Comparison of ENCODE assay signal across 17 cellular contexts in the genomic region with DNA sequence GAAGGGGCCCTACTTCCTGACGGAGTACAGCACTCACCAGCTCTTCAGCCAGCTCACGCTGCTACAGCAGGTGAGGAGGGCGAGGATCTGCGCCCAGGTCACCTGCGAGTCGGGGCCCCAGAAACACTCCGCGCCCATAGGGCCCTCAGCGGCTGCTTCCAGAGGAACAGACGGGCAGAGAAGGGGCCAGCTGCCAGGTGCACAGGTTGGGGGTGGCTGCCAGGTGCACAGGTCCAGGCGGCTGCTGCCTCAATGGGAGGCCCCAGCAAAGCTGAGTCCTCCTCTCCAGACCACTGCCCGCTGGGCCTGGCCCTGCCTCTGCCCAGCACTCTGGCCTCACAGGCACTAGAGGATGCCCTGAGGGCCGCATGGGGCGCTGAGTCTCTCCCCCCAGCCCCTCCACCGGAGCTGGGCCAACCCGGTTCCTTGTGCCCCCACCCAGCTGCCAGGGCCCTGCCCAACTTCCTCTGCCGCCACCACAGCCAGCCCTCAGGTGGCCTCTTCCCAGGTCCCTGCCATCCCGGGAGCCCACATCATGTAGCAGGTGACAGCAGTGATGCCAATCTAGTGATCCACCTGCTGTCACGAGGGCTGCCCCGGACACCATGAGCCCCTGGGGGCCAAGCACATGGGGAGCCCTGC. TPM values are rescaled to one million over a fixed set of nuclear protein-coding genes. Genes with fewer than 3 reads are reported as not detected.
DNase-seq lines count a peak whose midpoint lies in the region; ATAC-seq, FAIRE-seq and TF ChIP-seq lines count a peak whose summit lies in the region.
"Had no signal": no experiment of that assay in that cellular context is flagged by ENCODE, and none has a peak within 500 bp of the region (broad histone marks: within the 10 kb centered on the region; RNA-seq: fewer than 3 reads in every experiment).

No MANE protein-coding gene starts in this region.

- DNase-seq in right cardiac atrium (peak in 2 of 3 donors; percentile 39 to 40), Right ventricle myocardium superior (no peak), cerebellar cortex (ENCODE audit: low spot score) (peak; percentile 40), HepG2 (ENCODE audit: low spot score) (no peak), small intestine (no peak), stomach (no peak)
- DNase-seq: BE2C, Caco-2, DMS53, HCEC 1CT, HFFc6 had no signal

- intact Hi-C loops in right cardiac atrium (cut with DNase I) (no loop called here), Right ventricle myocardium superior (cut with DNase I) (no loop called here), HepG2 (cut with micrococcal nuclease; ENCODE audit: unreplicated experiment) (no loop called here), stomach (cut with DNase I; ENCODE audit: low total_unique reads) (no loop called here)

- CTCF ChIA-PET in HepG2 (lab: Yijun Ruan, JAX; ENCODE audit: low intra/inter-chr PET ratio, low total read pairs): no interaction called here

- WGBS in right cardiac atrium: 92% methylated on average over 20 of the region's 20 CpGs
- WGBS in HepG2 (ENCODE audit: low lambda C conversion rate): 63% methylated on average over 4 of the region's 20 CpGs
- WGBS in small intestine, 3 donors: 69 to 86% (median 72%) methylated on average over 20 of the region's 20 CpGs
- WGBS in stomach, 5 donors: 86 to 90% (median 89%) methylated on average over 11 to 20 of the region's 20 CpGs

- POLR2A ChIA-PET in HepG2 (lab: Yijun Ruan, JAX): no interaction called here

- no peak for ATAC-seq in right cardiac atrium
- no peak for ATAC-seq in Right ventricle myocardium superior (ENCODE audit: poor library complexity)
- ATAC-seq in HepG2: no peak
- no peak for ATAC-seq in GM21515 (IDR thresholded peaks at IDR 0.05; ENCODE audit: unreplicated experiment)
- ATAC-seq: CD8-positive, alpha-beta T cell had no signal

- H3K4me2 ChIP-seq in HepG2 (ENCODE audit: low read depth, low read length): no peak overlapping the region
- H3K4me2 ChIP-seq: A549 had no signal

- TF ChIP-seq POLR2A in HepG2 (IDR thresholded peaks at IDR 0.05; ENCODE audit: insufficient read depth in 1 of 2, low read depth in 2 of 2, low read length in 2 of 2) (no peak), stomach (IDR thresholded peaks at IDR 0.05) (no peak)

- H3K36me3 ChIP-seq in HepG2 (replicated peaks in 1 of 2; ENCODE audit: control insufficient read depth in 1 of 2, insufficient read depth in 2 of 2, low read length in 2 of 2): no peaks in the 10 kb centered on the region
- H3K36me3 ChIP-seq in small intestine (ENCODE audit: control insufficient read depth in 2 of 2, insufficient read depth in 2 of 2, low read length in 2 of 2): no peaks in the 10 kb centered on the region
- H3K36me3 ChIP-seq in stomach: no peaks in the 10 kb centered on the region
- H3K36me3 ChIP-seq: BE2C had no signal

- H3K9me3 ChIP-seq in right cardiac atrium (ENCODE audit: control insufficient read depth, low read length) (no peaks in the 10 kb centered on the region), HepG2 (ENCODE audit: low read length) (no peaks in the 10 kb centered on the region), small intestine (ENCODE audit: control insufficient read depth, low read depth) (no peaks in the 10 kb centered on the region), stomach (no peaks in the 10 kb centered on the region)
- H3K9me3 ChIP-seq: A549, BE2C had no signal

- TF ChIP-seq RAD21 in HepG2 (CRISPR knock-in tag; IDR thresholded peaks at IDR 0.05): no peak

- H3K4me3 ChIP-seq in right cardiac atrium (ENCODE audit: low read length) (no peak overlapping the region), HepG2 (replicated peaks in 1 of 3; ENCODE audit: insufficient read depth in 1 of 3, low read depth in 2 of 3, low read length in 3 of 3) (no peak overlapping the region), small intestine (ENCODE audit: low read depth in 1 of 2, low read length in 2 of 2) (no peak overlapping the region), stomach (no peak overlapping the region)
- H3K4me3 ChIP-seq: A549 had no signal

- H3K27me3 ChIP-seq in right cardiac atrium (ENCODE audit: control insufficient read depth, insufficient read depth): no peaks in the 10 kb centered on the region
- H3K27me3 ChIP-seq in HepG2 (ENCODE audit: control insufficient read depth in 1 of 2, insufficient read depth in 2 of 2, low read length in 2 of 2): peaks cover 7 to 60% of the 10 kb centered on the region in 2 experiments; a peak in 4 of 5 replicates
- no peaks in the 10 kb centered on the region for H3K27me3 ChIP-seq in small intestine (ENCODE audit: control insufficient read depth in 2 of 2, insufficient read depth in 2 of 2, low read length in 2 of 2)
- peaks cover 0 to 51% (median 0%) of the 10 kb centered on the region in 3 donors for H3K27me3 ChIP-seq in stomach

- TF ChIP-seq EP300 in HepG2 (IDR thresholded peaks at IDR 0.05; ENCODE audit: low read depth in 2 of 2, low read length in 2 of 2) (no peak), HepG2 (CRISPR knock-in tag; IDR thresholded peaks at IDR 0.05; ENCODE audit: borderline replicate concordance) (no peak), stomach (IDR thresholded peaks at IDR 0.05) (no peak)

- FAIRE-seq in HepG2 (lab: Jason Lieb, UNC): no peak
- no peak for FAIRE-seq in small intestine (lab: Jason Lieb, UNC)
- FAIRE-seq: A549 had no signal

- TF ChIP-seq CTCF in HepG2 (CRISPR knock-in tag; IDR thresholded peaks at IDR 0.05): no peak
- TF ChIP-seq CTCF in stomach (IDR thresholded peaks at IDR 0.05): no peak

- no peak overlapping the region for H3K9ac ChIP-seq in HepG2 (ENCODE audit: insufficient read depth, low read depth, low read length)

- no peaks in the 10 kb centered on the region for H3K4me1 ChIP-seq in right cardiac atrium (ENCODE audit: control insufficient read depth, insufficient read depth, low read length)
- no peaks in the 10 kb centered on the region for H3K4me1 ChIP-seq in HepG2 (ENCODE audit: insufficient read depth, low read length)
- H3K4me1 ChIP-seq in small intestine (ENCODE audit: control insufficient read depth in 2 of 2, insufficient read depth in 1 of 2, low read depth in 1 of 2, low read length in 1 of 2): no peaks in the 10 kb centered on the region
- no peaks in the 10 kb centered on the region for H3K4me1 ChIP-seq in stomach
- H3K4me1 ChIP-seq: A549, BE2C, Caco-2 had no signal

- H3K27ac ChIP-seq in right cardiac atrium (ENCODE audit: low read length): no peak overlapping the region
- H3K27ac ChIP-seq in HepG2 (ENCODE audit: extremely low read length, insufficient read depth, low read length): no peak overlapping the region
- H3K27ac ChIP-seq in small intestine (ENCODE audit: low read depth in 1 of 2, low read length in 1 of 2): no peak overlapping the region
- no peak overlapping the region for H3K27ac ChIP-seq in stomach
- H3K27ac ChIP-seq: A549, HL-60 had no signal

- BruUV-seq in HepG2 (replicated peaks; lab: Mats Ljungman, UMichigan): no TSS peak

- no peak overlapping the region for H2AFZ ChIP-seq in HepG2 (ENCODE audit: low read length)

- in situ Hi-C loops in HepG2 (cut with HindIII; ENCODE audit: extremely low pct_ligation_motif_present, low pct_unique_long_range_greater_than_20kb): no loop called here

- no peaks in the 10 kb centered on the region for H3K79me2 ChIP-seq in HepG2 (ENCODE audit: insufficient read depth, low read length)

- peaks cover 5% of the 10 kb centered on the region; the same call in 1 of the 2 replicates for H4K20me1 ChIP-seq in HepG2 (ENCODE audit: insufficient read depth, low read length)

RNA-seq across cellular contexts. Expression of a gene that starts 17.0 kb away (rescaled TPM):
- total RNA-seq in right cardiac atrium (not detected), Right ventricle myocardium superior (not detected), HepG2 (2016; rRNA removed; fragmentation: Illumina TruSeq; extraction: Trizol) (not detected in 2 replicates), stomach (not detected)
- polyA plus RNA-seq in right cardiac atrium (not detected), HepG2 (2011; rRNA removed) (not detected in 2 replicates), small intestine (not detected), stomach (not detected)
- total RNA-seq in HepG2 (2016; cell fraction: cytosol; rRNA removed; fragmentation: Illumina TruSeq; extraction: Trizol; ENCODE audit: low read depth): not detected in 2 replicates
- not detected in 2 replicates for total RNA-seq in HepG2 (2016; cell fraction: insoluble cytoplasmic fraction; rRNA removed; fragmentation: Illumina TruSeq; extraction: Trizol)
- not detected in 2 replicates for total RNA-seq in HepG2 (2016; cell fraction: membrane; rRNA removed; fragmentation: Illumina TruSeq; extraction: Trizol)
- not detected in 2 replicates for total RNA-seq in HepG2 (2016; cell fraction: nucleus; rRNA removed; fragmentation: Illumina TruSeq; extraction: Trizol)
- polyA plus RNA-seq in HepG2 (2011; cell fraction: cytosol; rRNA removed): not detected in 2 replicates
- polyA plus RNA-seq in HepG2 (2011; cell fraction: nucleus; rRNA removed): not detected in 2 replicates
- polyA plus RNA-seq in HepG2 (2012): not detected in 2 replicates
- not detected in 2 replicates for polyA plus RNA-seq in HepG2 (2016; cell fraction: cytosol; fragmentation: Illumina TruSeq; extraction: Trizol; ENCODE audit: low read depth)
- polyA plus RNA-seq in HepG2 (2016; cell fraction: insoluble cytoplasmic fraction; fragmentation: Illumina TruSeq; extraction: Trizol; ENCODE audit: low read depth): not detected in 2 replicates
- polyA plus RNA-seq in HepG2 (2016; cell fraction: membrane; fragmentation: Illumina TruSeq; extraction: Trizol; ENCODE audit: low read depth): not detected in 2 replicates
- not detected in 2 replicates for polyA plus RNA-seq in HepG2 (2016; cell fraction: nucleus; fragmentation: Illumina TruSeq; extraction: Trizol; ENCODE audit: insufficient read depth, low read depth)
- not detected in 2 replicates for polyA minus RNA-seq in HepG2 (2011; rRNA and poly(A)+ RNA removed; ENCODE audit: low replicate concordance)
- polyA minus RNA-seq in HepG2 (2011; cell fraction: cytosol; rRNA and poly(A)+ RNA removed): not detected in 2 replicates
- not detected in 2 replicates for polyA minus RNA-seq in HepG2 (2011; cell fraction: nucleus; rRNA and poly(A)+ RNA removed)
- total RNA-seq: Caco-2; CD8-positive, alpha-beta T cell; H4; HFFc6 had no signal
- polyA plus RNA-seq: A549, AG04450 had no signal

RNA-seq across cellular contexts. Expression of a gene that starts 24.7 kb away (rescaled TPM):
- total RNA-seq in right cardiac atrium: under 1 TPM; 0.45 to 0.89 (median 0.68) TPM
- 0.48 TPM for polyA plus RNA-seq in right cardiac atrium
- 0.43 TPM for total RNA-seq in Right ventricle myocardium superior
- not detected in 2 replicates for total RNA-seq in HepG2 (2016; rRNA removed; fragmentation: Illumina TruSeq; extraction: Trizol)
- total RNA-seq in HepG2 (2016; cell fraction: cytosol; rRNA removed; fragmentation: Illumina TruSeq; extraction: Trizol; ENCODE audit: low read depth): not detected in 2 replicates
- not detected in 2 replicates for total RNA-seq in HepG2 (2016; cell fraction: insoluble cytoplasmic fraction; rRNA removed; fragmentation: Illumina TruSeq; extraction: Trizol)
- total RNA-seq in HepG2 (2016; cell fraction: membrane; rRNA removed; fragmentation: Illumina TruSeq; extraction: Trizol): not detected in 2 replicates
- total RNA-seq in HepG2 (2016; cell fraction: nucleus; rRNA removed; fragmentation: Illumina TruSeq; extraction: Trizol): not detected in 2 replicates
- not detected in 2 replicates for polyA plus RNA-seq in HepG2 (2011; rRNA removed)
- not detected in 2 replicates for polyA plus RNA-seq in HepG2 (2011; cell fraction: cytosol; rRNA removed)
- polyA plus RNA-seq in HepG2 (2011; cell fraction: nucleus; rRNA removed): not detected in 2 replicates
- not detected in 2 replicates for polyA plus RNA-seq in HepG2 (2012)
- not detected in 2 replicates for polyA plus RNA-seq in HepG2 (2016; cell fraction: cytosol; fragmentation: Illumina TruSeq; extraction: Trizol; ENCODE audit: low read depth)
- not detected in 2 replicates for polyA plus RNA-seq in HepG2 (2016; cell fraction: insoluble cytoplasmic fraction; fragmentation: Illumina TruSeq; extraction: Trizol; ENCODE audit: low read depth)
- polyA plus RNA-seq in HepG2 (2016; cell fraction: membrane; fragmentation: Illumina TruSeq; extraction: Trizol; ENCODE audit: low read depth): not detected in 2 replicates
- not detected in 2 replicates for polyA plus RNA-seq in HepG2 (2016; cell fraction: nucleus; fragmentation: Illumina TruSeq; extraction: Trizol; ENCODE audit: insufficient read depth, low read depth)
- not detected in 2 replicates for polyA minus RNA-seq in HepG2 (2011; rRNA and poly(A)+ RNA removed; ENCODE audit: low replicate concordance)
- polyA minus RNA-seq in HepG2 (2011; cell fraction: cytosol; rRNA and poly(A)+ RNA removed): not detected in 2 replicates
- not detected in 2 replicates for polyA minus RNA-seq in HepG2 (2011; cell fraction: nucleus; rRNA and poly(A)+ RNA removed)
- polyA plus RNA-seq in small intestine: under 1 TPM in 1 of 3 donors, not detected in 2; 0.19 TPM
- total RNA-seq in stomach: 1 to 10 TPM in 1 of 5 donors, under 1 TPM in 2, not detected in 2; 0.45 to 3.2 (median 0.58) TPM
- polyA plus RNA-seq in stomach: under 1 TPM; 0.15 to 0.75 (median 0.35) TPM
- total RNA-seq: Caco-2; CD8-positive, alpha-beta T cell; H4; HFFc6 had no signal
- polyA plus RNA-seq: A549, AG04450 had no signal

RNA-seq across cellular contexts. Expression of a gene that starts 53.0 kb away (rescaled TPM):
- total RNA-seq in right cardiac atrium (1 to 10 TPM in 2 of 4 donors, under 1 TPM in 2; 0.41 to 1.4 (median 0.91) TPM), Right ventricle myocardium superior (not detected), HepG2 (2016; rRNA removed; fragmentation: Illumina TruSeq; extraction: Trizol) (0.44 TPM in 1 of 2 replicates, not detected in the other), stomach (1 to 10 TPM in 2 of 5 donors, under 1 TPM in 2, not detected in 1; 0.55 to 1.7 (median 0.80) TPM)
- polyA plus RNA-seq in right cardiac atrium (0.23 TPM), HepG2 (2011; rRNA removed) (0.56 and 0.69 TPM in 2 replicates), small intestine (under 1 TPM in 1 of 3 donors, not detected in 2; 0.37 TPM), stomach (under 1 TPM; 0.05 to 1.00 (median 0.46) TPM)
- not detected in 2 replicates for total RNA-seq in HepG2 (2016; cell fraction: cytosol; rRNA removed; fragmentation: Illumina TruSeq; extraction: Trizol; ENCODE audit: low read depth)
- total RNA-seq in HepG2 (2016; cell fraction: insoluble cytoplasmic fraction; rRNA removed; fragmentation: Illumina TruSeq; extraction: Trizol): not detected in 2 replicates
- total RNA-seq in HepG2 (2016; cell fraction: membrane; rRNA removed; fragmentation: Illumina TruSeq; extraction: Trizol): 0.38 TPM in 1 of 2 replicates, not detected in the other
- total RNA-seq in HepG2 (2016; cell fraction: nucleus; rRNA removed; fragmentation: Illumina TruSeq; extraction: Trizol): not detected in 2 replicates
- polyA plus RNA-seq in HepG2 (2011; cell fraction: cytosol; rRNA removed): 0.09 and 0.66 TPM in 2 replicates
- 1.3 and 3.3 TPM in 2 replicates for polyA plus RNA-seq in HepG2 (2011; cell fraction: nucleus; rRNA removed)
- 0.17 TPM in 1 of 2 replicates, not detected in the other for polyA plus RNA-seq in HepG2 (2012)
- 0.03 and 0.17 TPM in 2 replicates for polyA plus RNA-seq in HepG2 (2016; cell fraction: cytosol; fragmentation: Illumina TruSeq; extraction: Trizol; ENCODE audit: low read depth)
- not detected in 2 replicates for polyA plus RNA-seq in HepG2 (2016; cell fraction: insoluble cytoplasmic fraction; fragmentation: Illumina TruSeq; extraction: Trizol; ENCODE audit: low read depth)
- polyA plus RNA-seq in HepG2 (2016; cell fraction: membrane; fragmentation: Illumina TruSeq; extraction: Trizol; ENCODE audit: low read depth): 0.03 TPM in 1 of 2 replicates, not detected in the other
- not detected in 2 replicates for polyA plus RNA-seq in HepG2 (2016; cell fraction: nucleus; fragmentation: Illumina TruSeq; extraction: Trizol; ENCODE audit: insufficient read depth, low read depth)
- polyA minus RNA-seq in HepG2 (2011; rRNA and poly(A)+ RNA removed; ENCODE audit: low replicate concordance): 0.09 and 4.0 TPM in 2 replicates
- 0.53 and 1.8 TPM in 2 replicates for polyA minus RNA-seq in HepG2 (2011; cell fraction: cytosol; rRNA and poly(A)+ RNA removed)
- 0.12 and 2.4 TPM in 2 replicates for polyA minus RNA-seq in HepG2 (2011; cell fraction: nucleus; rRNA and poly(A)+ RNA removed)
- total RNA-seq: CD8-positive, alpha-beta T cell had no signal

Comparison
In these comparisons a context has a peak if more than half of its experiments do, and no peak if none do; other contexts are left out.
1. DNase-seq: peak in right cardiac atrium (2 of 3) and cerebellar cortex (single experiment); none in Right ventricle myocardium superior (single experiment), HepG2 (single experiment), small intestine (single experiment) and stomach (single experiment).